Comparison of ENCODE assay signal across 26 cellular contexts in genomic region chr7:96179863-96180262, GRCh38.
DNase-seq lines count a peak whose midpoint lies in the region; ATAC-seq and TF ChIP-seq lines count a peak whose summit lies in the region.
"Had no signal": no experiment of that assay in that cellular context is flagged by ENCODE, and none has a peak within 500 bp of the region (broad histone marks: within the 10 kb centered on the region; RNA-seq: fewer than 3 reads in every experiment).

No MANE protein-coding gene starts in this region.

- H3K36me3 ChIP-seq in HCT116 (ENCODE audit: control insufficient read depth in 1 of 2, insufficient read depth in 2 of 2, low read length in 2 of 2) (peaks cover 7 to 9% of the 10 kb centered on the region in 2 experiments; a peak in 2 of 4 replicates), ovary (no peaks in the 10 kb centered on the region), transverse colon (peaks cover 0 to 20% (median 9%) of the 10 kb centered on the region in 4 donors), GM23338 (ENCODE audit: insufficient read depth) (peaks cover 4% of the 10 kb centered on the region)

- TF ChIP-seq EP300 in ovary (IDR thresholded peaks at IDR 0.05) = no peak
- TF ChIP-seq EP300 in transverse colon (IDR thresholded peaks at IDR 0.05; ENCODE audit: low read depth) = no peak

- DNase-seq in ACHN (peak; percentile 11), HCT116 (ENCODE audit: low read depth, low spot score) (no peak), fibroblast of the aortic adventitia (ENCODE audit: low read depth) (peak; percentile 36), ovary (no peak), transverse colon (no peak), GM23338 (ENCODE audit: low spot score) (no peak)
- DNase-seq in stimulated activated CD4-positive, alpha-beta T cell treated with anti-CD3 and anti-CD28 coated beads, Interleukin-4, amount 100 ng/mL, for 1 hour = no peak
- DNase-seq: activated CD4-positive, alpha-beta memory T cell treated with anti-CD3 and anti-CD28 coated beads for 36 hours; activated T-cell treated with anti-CD3 and anti-CD28 coated beads, Interleukin-2, amount 50 U/mL, for 1 hour; body of pancreas; Calu3; cortex of kidney; HCEC 1CT; KG1; left lung; mucosa of descending colon; NCI-H1105; NK-92 treated with Interleukin-12 subunit alpha and Interleukin-12 subunit beta, amount 100 ng/mL, for 24 hours; stimulated activated CD4-positive, alpha-beta T cell treated with anti-CD3 and anti-CD28 coated beads, Interleukin-15, amount 100 ng/mL, for 24 hours; stimulated activated naive CD8-positive, alpha-beta T cell treated with anti-CD3 and anti-CD28 coated beads, Interleukin-15, Interleukin-2, amounts not matched to agents 100 U/mL and 50 U/mL, for 24 hours had no signal

- no peak overlapping the region for H3K9ac ChIP-seq in HCT116 (ENCODE audit: low read length)

- H3K4me2 ChIP-seq in HCT116 (ENCODE audit: low read length) (no peak overlapping the region), GM23338 (no peak overlapping the region)

- intact Hi-C loops in HCT116 (cut with micrococcal nuclease) = loop anchor here (2.0 kb wide), 1 partner anchor 847 kb away; no protein-coding TSS in a partner anchor
- intact Hi-C loops in ovary (cut with DNase I) = no loop called here
- intact Hi-C loops in transverse colon (cut with DNase I; ENCODE audit: low total_unique reads) = no loop called here

- no peak overlapping the region for H3K4me3 Mint-ChIP-seq in GM23338
- H3K4me3 Mint-ChIP-seq: activated CD4-positive, alpha-beta memory T cell treated with anti-CD3 and anti-CD28 coated beads for 36 hours; activated naive CD4-positive, alpha-beta T cell treated with anti-CD3 and anti-CD28 coated beads, Interleukin-2, amount 50 U/mL, for 24 hours; T-helper 1 cell treated with Interleukin-12 subunit alpha and Interleukin-12 subunit beta and Interleukin-4 antibody, amounts not matched to agents 30 μg/mL and 1 μg/mL, for 36 hours had no signal

- POLR2A ChIA-PET in HCT116 (lab: Charles Lee) = no interaction called here

- H4K20me1 ChIP-seq in HCT116 (ENCODE audit: insufficient read depth) (no peaks in the 10 kb centered on the region), GM23338 (replicated peaks; ENCODE audit: insufficient read depth) (peaks cover 5% of the 10 kb centered on the region; the same call in 1 of the 2 replicates)

- in situ Hi-C loops in ACHN (cut with HindIII; ENCODE audit: low pct_ligation_motif_present, low pct_unique_long_range_greater_than_20kb, low sequenced_read_pairs) = no loop called here
- in situ Hi-C loops in transverse colon (cut with MboI; ENCODE audit: low pct_ligation_motif_present in 1 of 4, low pct_unique_long_range_greater_than_20kb in 1 of 4, low sequenced_read_pairs in 3 of 4) = no loop called here

- H3K79me2 ChIP-seq in HCT116 (ENCODE audit: insufficient read depth, low read length) (no peaks in the 10 kb centered on the region), GM23338 (replicated peaks; ENCODE audit: insufficient read depth) (no peaks in the 10 kb centered on the region)

- H3K27me3 Mint-ChIP-seq in GM23338 (ENCODE audit: insufficient read depth, low read depth, poor library complexity) = no peaks in the 10 kb centered on the region
- H3K27me3 Mint-ChIP-seq: activated CD4-positive, alpha-beta memory T cell treated with anti-CD3 and anti-CD28 coated beads for 36 hours; activated naive CD4-positive, alpha-beta T cell treated with anti-CD3 and anti-CD28 coated beads, Interleukin-2, amount 50 U/mL, for 24 hours; type B pancreatic cell had no signal

- H3K9me3 Mint-ChIP-seq in GM23338 = no peaks in the 10 kb centered on the region
- H3K9me3 Mint-ChIP-seq: activated CD4-positive, alpha-beta memory T cell treated with anti-CD3 and anti-CD28 coated beads for 36 hours; activated naive CD4-positive, alpha-beta T cell treated with anti-CD3 and anti-CD28 coated beads, Interleukin-2, amount 50 U/mL, for 24 hours; T-helper 1 cell treated with Interleukin-12 subunit alpha and Interleukin-12 subunit beta and Interleukin-4 antibody, amounts not matched to agents 30 μg/mL and 1 μg/mL, for 36 hours; type B pancreatic cell had no signal

- H3K9me2 ChIP-seq in HCT116 (ENCODE audit: insufficient read depth) (no peaks in the 10 kb centered on the region), GM23338 (ENCODE audit: insufficient read depth) (no peaks in the 10 kb centered on the region)

- H3K9me3 ChIP-seq in HCT116 (ENCODE audit: control insufficient read depth in 1 of 2, insufficient read depth in 1 of 2, low read depth in 1 of 2, low read length in 2 of 2) = no peaks in the 10 kb centered on the region
- no peaks in the 10 kb centered on the region for H3K9me3 ChIP-seq in ovary
- H3K9me3 ChIP-seq in transverse colon = no peaks in the 10 kb centered on the region
- H3K9me3 ChIP-seq: body of pancreas, left lung, mucosa of descending colon, right atrium auricular region had no signal

- H3K27me3 ChIP-seq in HCT116 (ENCODE audit: insufficient read depth, low read length) = no peaks in the 10 kb centered on the region
- H3K27me3 ChIP-seq in ovary = no peaks in the 10 kb centered on the region
- no peaks in the 10 kb centered on the region for H3K27me3 ChIP-seq in transverse colon
- no peaks in the 10 kb centered on the region for H3K27me3 ChIP-seq in GM23338 (ENCODE audit: insufficient read depth)
- H3K27me3 ChIP-seq: body of pancreas, left lung, right atrium auricular region had no signal

- CTCF ChIA-PET in HCT116 (lab: Charles Lee) = no interaction called here

- H3K4me1 ChIP-seq in HCT116 (ENCODE audit: control insufficient read depth in 1 of 2, insufficient read depth in 2 of 2, low read length in 2 of 2) (no peaks in the 10 kb centered on the region), ovary (ENCODE audit: insufficient read depth) (no peaks in the 10 kb centered on the region), transverse colon (no peaks in the 10 kb centered on the region), GM23338 (ENCODE audit: insufficient read depth) (peaks cover 24% of the 10 kb centered on the region)
- H3K4me1 ChIP-seq: body of pancreas, left lung, right atrium auricular region had no signal

- BruUV-seq in HCT116 (replicated peaks; lab: Mats Ljungman, UMichigan) = no TSS peak

- H3K4me3 ChIP-seq in HCT116 (replicated peaks in 1 of 2; ENCODE audit: low read depth in 1 of 2, low read length in 2 of 2) (no peak overlapping the region), fibroblast of the aortic adventitia (ENCODE audit: low read depth, low read length) (no peak overlapping the region), ovary (no peak overlapping the region), transverse colon (no peak overlapping the region), GM23338 (no peak overlapping the region)
- H3K4me3 ChIP-seq: body of pancreas, left lung, mucosa of descending colon, right atrium auricular region had no signal

- peaks cover 14% of the 10 kb centered on the region for H3K36me3 Mint-ChIP-seq in GM23338 (ENCODE audit: low read depth)

- RAD21 ChIA-PET in HCT116 (lab: Charles Lee; ENCODE audit: low non-redundant PET in 1 of 2, low total read pairs in 2 of 2, uncharacterized antibody in 2 of 2, unreplicated experiment in 2 of 2) = no interaction called here

- TF ChIP-seq POLR2A in HCT116 (IDR thresholded peaks at IDR 0.05; ENCODE audit: borderline replicate concordance, extremely low read depth, insufficient read depth, insufficient read length) (no peak), ovary (IDR thresholded peaks at IDR 0.05) (no peak), transverse colon (IDR thresholded peaks at IDR 0.05) (no peak)

- peak; percentile 37 for TF ChIP-seq RAD21 in HCT116 (IDR thresholded peaks at IDR 0.05; ENCODE audit: low read depth)

- no peaks in the 10 kb centered on the region for H3F3A ChIP-seq in GM23338 (replicated peaks; ENCODE audit: low read depth)

- TF ChIP-seq CTCF in HCT116 (IDR thresholded peaks at IDR 0.05 in 2 of 3, conservative IDR thresholded peaks at IDR 0.05 in 1 of 3; ENCODE audit: borderline replicate concordance in 1 of 3, insufficient read depth in 1 of 3, low read depth in 2 of 3, low read length in 2 of 3) = no peak
- peak; percentile 21 for TF ChIP-seq CTCF in fibroblast of the aortic adventitia (IDR thresholded peaks at IDR 0.05; ENCODE audit: insufficient read depth, low read length)
- TF ChIP-seq CTCF in ovary (IDR thresholded peaks at IDR 0.05) = no peak
- no peak for TF ChIP-seq CTCF in transverse colon (IDR thresholded peaks at IDR 0.05)
- TF ChIP-seq CTCF in GM23338 (conservative IDR thresholded peaks at IDR 0.05; ENCODE audit: low read depth in 2 of 2) = no peak

- H2AFZ ChIP-seq in HCT116 (ENCODE audit: low read depth, low read length, poor library complexity, severe bottlenecking) = no peak overlapping the region
- H2AFZ ChIP-seq in GM23338 = no peak overlapping the region

- H3K27ac Mint-ChIP-seq in GM23338 = no peak overlapping the region
- H3K27ac Mint-ChIP-seq: activated CD4-positive, alpha-beta memory T cell treated with anti-CD3 and anti-CD28 coated beads for 36 hours; activated naive CD4-positive, alpha-beta T cell treated with anti-CD3 and anti-CD28 coated beads, Interleukin-2, amount 50 U/mL, for 24 hours; T-helper 1 cell treated with Interleukin-12 subunit alpha and Interleukin-12 subunit beta and Interleukin-4 antibody, amounts not matched to agents 30 μg/mL and 1 μg/mL, for 36 hours; type B pancreatic cell had no signal

- peaks cover 40% of the 10 kb centered on the region for H3K4me1 Mint-ChIP-seq in GM23338
- H3K4me1 Mint-ChIP-seq: activated naive CD4-positive, alpha-beta T cell treated with anti-CD3 and anti-CD28 coated beads, Interleukin-2, amount 50 U/mL, for 24 hours had no signal

- H3K27ac ChIP-seq in HCT116 (ENCODE audit: low read depth, low read length) (no peak overlapping the region), ovary (no peak overlapping the region), transverse colon (no peak overlapping the region), GM23338 (ENCODE audit: low read depth) (no peak overlapping the region)
- H3K27ac ChIP-seq: body of pancreas, left lung, right atrium auricular region had no signal

- ATAC-seq in HCT116 (no peak), SK-N-SH treated with all-trans-retinoic acid at 6 μM for 48 hours (peak; percentile 57; the same call in 2 of the 3 replicates), GM23338 (no peak)
- ATAC-seq: body of pancreas; left lung; mucosa of descending colon; Right ventricle myocardium inferior; stimulated activated naive CD8-positive, alpha-beta T cell treated with anti-CD3 and anti-CD28 coated beads, Interleukin-15, Interleukin-2, amounts not matched to agents 100 U/mL and 50 U/mL, for 24 hours had no signal

TF ChIP-seq in SK-N-SH treated with all-trans-retinoic acid at 6 μM for 48 hours, 23 proteins besides CTCF, POLR2A, EP300 and RAD21 (continues in another document):
- TF ChIP-seq ZFP30 (CRISPR knock-in tag; IDR thresholded peaks at IDR 0.05) (no peak), ISL1 (CRISPR knock-in tag; IDR thresholded peaks at IDR 0.05) (no peak)

TF ChIP-seq in GM23338, 12 proteins besides CTCF, POLR2A, EP300 and RAD21:
- TF ChIP-seq JUNB (IDR thresholded peaks at IDR 0.05; ENCODE audit: unreplicated experiment) = no peak
- TF ChIP-seq ZNF114 (CRISPR knock-in tag; IDR thresholded peaks at IDR 0.05) = no peak

Comparison
In these comparisons a context has a peak if more than half of its experiments do, and no peak if none do; other contexts are left out.
1. DNase-seq: peak in ACHN (single experiment) and fibroblast of the aortic adventitia (single experiment); none in HCT116 (single experiment), ovary (0 of 5), transverse colon (single experiment), GM23338 (single experiment) and stimulated activated CD4-positive, alpha-beta T cell treated with anti-CD3 and anti-CD28 coated beads, Interleukin-4, amount 100 ng/mL, for 1 hour (single experiment).